ENCODE assay signal across 8 cellular contexts in the genomic region with DNA sequence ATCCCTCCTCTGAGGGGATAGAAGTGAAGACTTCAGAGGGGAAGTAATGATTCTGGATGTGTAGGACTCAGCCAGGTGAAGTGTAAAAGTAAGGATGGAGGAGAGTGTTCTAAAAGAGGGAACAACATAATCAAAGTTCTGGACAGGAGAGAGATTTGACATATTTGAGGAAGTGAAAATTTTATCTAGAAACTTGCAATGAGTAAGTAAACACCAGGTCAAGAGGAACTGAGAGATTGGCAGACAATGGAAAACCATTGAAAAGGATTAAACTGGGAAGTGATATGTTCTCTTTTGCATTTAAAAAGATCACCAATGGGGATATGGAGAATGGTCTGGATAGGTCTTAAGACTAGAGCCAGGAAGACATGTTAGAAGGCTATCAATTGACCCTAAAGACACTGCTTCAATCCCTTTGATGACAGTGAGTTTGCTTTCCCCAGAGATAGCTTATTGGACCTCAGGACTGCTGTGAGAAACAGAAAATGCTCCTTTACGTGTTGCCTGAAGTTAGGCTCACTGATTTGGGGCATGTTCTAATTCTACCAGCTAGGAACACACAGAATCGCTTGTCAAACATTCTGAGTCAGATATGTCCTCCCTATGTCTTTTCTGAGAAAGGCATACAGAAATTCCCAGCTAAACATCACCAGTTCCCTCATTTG.
DNase-seq lines count a peak whose midpoint lies in the region; ATAC-seq, FAIRE-seq and TF ChIP-seq lines count a peak whose summit lies in the region.

No MANE protein-coding gene starts in this region.

- peak; percentile 15 for FAIRE-seq in K562 (lab: Jason Lieb, UNC)

- H3K27ac Mint-ChIP-seq in Calu3 (ENCODE audit: unreplicated experiment), result peak overlapping the region; percentile 55

- no TSS peak for BruUV-seq in Calu3 (replicated peaks; lab: Mats Ljungman, UMichigan)
- BruUV-seq in K562 (replicated peaks; lab: Mats Ljungman, UMichigan), result no TSS peak

- no peak for TF ChIP-seq POLR2A in K562 (conservative IDR thresholded peaks at IDR 0.05)
- no peak for TF ChIP-seq POLR2A in ovary (IDR thresholded peaks at IDR 0.05)

- H3K4me3 ChIP-seq in K562 (no peak overlapping the region), ovary (no peak overlapping the region)

- 57% methylated on average over 2 of the region's 2 CpGs for WGBS in K562 (ENCODE audit: insufficient coverage, low coverage, missing lambda C conversion rate)
- WGBS in ovary, 3 donors, result 95 to 100% (median 98%) methylated on average over 2 of the region's 2 CpGs

- TF ChIP-seq EP300 in K562 (IDR thresholded peaks at IDR 0.05; ENCODE audit: low read length) (no peak), ovary (IDR thresholded peaks at IDR 0.05) (no peak)

- H3K27ac ChIP-seq in K562 (ENCODE audit: extremely low read depth, low read depth, low read length), result no peak overlapping the region
- H3K27ac ChIP-seq in ovary, result no peak overlapping the region

- no peaks in the 10 kb centered on the region for H4K20me1 ChIP-seq in K562 (replicated peaks; ENCODE audit: control insufficient read depth, insufficient read depth, low read length)

- no peaks in the 10 kb centered on the region for H3K36me3 ChIP-seq in K562 (ENCODE audit: control insufficient read depth, insufficient read depth, low read length)
- H3K36me3 ChIP-seq in ovary, result no peaks in the 10 kb centered on the region

- no peaks in the 10 kb centered on the region for H3K9me3 Mint-ChIP-seq in Calu3 (ENCODE audit: low read depth, unreplicated experiment)

- intact Hi-C loops in Calu3 (cut with micrococcal nuclease; ENCODE audit: unreplicated experiment), result no loop called here
- intact Hi-C loops in K562 (cut with micrococcal nuclease), result no loop called here
- intact Hi-C loops in ovary (cut with DNase I), result no loop called here

- no peaks in the 10 kb centered on the region for H3K9me3 ChIP-seq in K562 (replicated peaks; ENCODE audit: control insufficient read depth, insufficient read depth, low read depth, low read length)
- no peaks in the 10 kb centered on the region for H3K9me3 ChIP-seq in ovary

- H3K79me2 ChIP-seq in K562 (ENCODE audit: control insufficient read depth, insufficient read depth, low read length), result no peaks in the 10 kb centered on the region

- no peak overlapping the region for H3K4me2 ChIP-seq in K562 (ENCODE audit: insufficient read depth, low read length)

- H3K27me3 Mint-ChIP-seq in Calu3 (ENCODE audit: unreplicated experiment), result no peaks in the 10 kb centered on the region

- TF ChIP-seq CTCF in Calu3 (IDR thresholded peaks at IDR 0.05; ENCODE audit: unreplicated experiment), result no peak
- no peak for TF ChIP-seq CTCF in K562 (IDR thresholded peaks at IDR 0.05 in 2 of 3, conservative IDR thresholded peaks at IDR 0.05 in 1 of 3; ENCODE audit: insufficient read depth in 2 of 3, low read depth in 1 of 3, low read length in 3 of 3)
- no peak for TF ChIP-seq CTCF in ovary (IDR thresholded peaks at IDR 0.05)

- no peak overlapping the region for H3K9ac ChIP-seq in K562 (ENCODE audit: insufficient read depth in 1 of 2, low read depth in 2 of 2, low read length in 2 of 2)

- in situ Hi-C loops in K562 (cut with MboI), result no loop called here

- no peak for TF ChIP-seq RAD21 in K562 (CRISPR knock-in tag; conservative IDR thresholded peaks at IDR 0.05 in 1 of 2, IDR thresholded peaks at IDR 0.05 in 1 of 2)

- POLR2A ChIA-PET in K562 (lab: Yijun Ruan, JAX), result interaction anchor here (0.7 kb wide), 1 partner anchor 43 kb away, joined by 4 read pairs; no protein-coding TSS in a partner anchor

- DNase-seq in Calu3 (no peak), K562 (ENCODE audit: extremely low read depth in 1 of 4, low spot score in 3 of 4) (no peak), ovary (no peak), EL (no peak), anterior cingulate cortex (lab: John Stamatoyannopoulos, UW) (no peak)
- DNase-seq in stimulated activated naive CD4-positive, alpha-beta T cell treated with Interleukin-2 at 50 U/mL for 16 hours (lab: John Stamatoyannopoulos, UW), result no peak

- peak; percentile 38 for ATAC-seq in GM19468 (IDR thresholded peaks at IDR 0.05; ENCODE audit: extremely low read depth, unreplicated experiment)
- ATAC-seq in HG03442 (IDR thresholded peaks at IDR 0.05; ENCODE audit: unreplicated experiment), result peak; percentile 73
- ATAC-seq in K562, result no peak

- H3K27me3 ChIP-seq in K562 (ENCODE audit: control insufficient read depth in 2 of 2, insufficient read depth in 2 of 2, low read length in 2 of 2) (no peaks in the 10 kb centered on the region), ovary (no peaks in the 10 kb centered on the region)

- no peaks in the 10 kb centered on the region for H3K9me1 ChIP-seq in K562 (ENCODE audit: control insufficient read depth, insufficient read depth, low read length)

- no peak overlapping the region for H2AFZ ChIP-seq in K562 (ENCODE audit: low read depth, low read length)

- H3K4me3 Mint-ChIP-seq in Calu3 (ENCODE audit: low read depth, unreplicated experiment), result no peak overlapping the region

- H3K4me1 ChIP-seq in K562 (replicated peaks in 1 of 2; ENCODE audit: control insufficient read depth in 2 of 2, insufficient read depth in 2 of 2, low read length in 2 of 2) (no peaks in the 10 kb centered on the region; a peak in 1 of 5 replicates), ovary (ENCODE audit: insufficient read depth) (peaks cover 7% of the 10 kb centered on the region)

- CTCF ChIA-PET in Calu3 (lab: Charles Lee), result interaction anchor here (1.6 kb wide), 1 partner anchor 145 kb away, joined by 3 read pairs; the partner anchor contains the start of gene MAML2
- CTCF ChIA-PET in K562 (lab: Yijun Ruan, JAX; ENCODE audit: low intra/inter-chr PET ratio), result no interaction called here

- H3K36me3 Mint-ChIP-seq in Calu3 (ENCODE audit: insufficient read depth, unreplicated experiment), result peaks cover 19% of the 10 kb centered on the region

- H3K4me1 Mint-ChIP-seq in Calu3 (ENCODE audit: low read depth, unreplicated experiment), result peaks cover 26% of the 10 kb centered on the region

TF ChIP-seq in K562, 482 proteins besides CTCF, POLR2A, EP300 and RAD21:
- TF ChIP-seq PTRF (tag; IDR thresholded peaks at IDR 0.05) (no peak), ARID1B (IDR thresholded peaks at IDR 0.05) (peak; percentile 27; the same call in 1 of the 2 replicates), HDAC2 (IDR thresholded peaks at IDR 0.05) (0 out of 2 replicates have a peak, but pooled peaks have one; percentile 63), CREB1 (IDR thresholded peaks at IDR 0.05) (no peak), CREB1 (CRISPR knock-in tag; IDR thresholded peaks at IDR 0.05) (no peak), RNF219 (CRISPR knock-in tag; IDR thresholded peaks at IDR 0.05) (no peak), ZNF41 (CRISPR knock-in tag; conservative IDR thresholded peaks at IDR 0.05) (no peak), HDAC1 (IDR thresholded peaks at IDR 0.05) (peak in 1 of 2 experiments; percentile 43; a peak in 1 of 4 replicates), MAFG (tag; conservative IDR thresholded peaks at IDR 0.05) (no peak), FOXA3 (CRISPR knock-in tag; conservative IDR thresholded peaks at IDR 0.05 in 1 of 2, IDR thresholded peaks at IDR 0.05 in 1 of 2) (peak in 1 of 2 experiments; percentile 94; a peak in 2 of 4 replicates), KDM1A (IDR thresholded peaks at IDR 0.05) (peak; percentile 72 to 82), ETS2 (tag; IDR thresholded peaks at IDR 0.05; ENCODE audit: borderline replicate concordance, poor library complexity, severe bottlenecking) (no peak), KAT7 (CRISPR knock-in tag; IDR thresholded peaks at IDR 0.05; ENCODE audit: borderline replicate concordance) (no peak), OTX1 (CRISPR knock-in tag; IDR thresholded peaks at IDR 0.05) (no peak), BRD9 (IDR thresholded peaks at IDR 0.05; ENCODE audit: low read depth, partially characterized antibody) (no peak), SRSF3 (IDR thresholded peaks at IDR 0.05; ENCODE audit: insufficient read depth, low read length) (no peak), KDM4B (IDR thresholded peaks at IDR 0.05; ENCODE audit: borderline replicate concordance in 2 of 2, low read depth in 1 of 2) (no peak), MXI1 (IDR thresholded peaks at IDR 0.05; ENCODE audit: low read depth, low read length) (no peak), MCM3 (IDR thresholded peaks at IDR 0.05) (no peak), ZNF133 (CRISPR knock-in tag; IDR thresholded peaks at IDR 0.05) (no peak), NFATC3 (IDR thresholded peaks at IDR 0.05) (no peak), SOX6 (IDR thresholded peaks at IDR 0.05) (peak; percentile 78; the same call in 1 of the 2 replicates), ETV5 (CRISPR knock-in tag; IDR thresholded peaks at IDR 0.05; ENCODE audit: low read depth) (no peak), TOE1 (IDR thresholded peaks at IDR 0.05; ENCODE audit: borderline replicate concordance) (no peak), TOE1 (CRISPR knock-in tag; IDR thresholded peaks at IDR 0.05; ENCODE audit: borderline replicate concordance, low read depth) (no peak), POLR2B (IDR thresholded peaks at IDR 0.05; ENCODE audit: low read depth, partially characterized antibody) (no peak), SMARCE1 (IDR thresholded peaks at IDR 0.05) (peak; percentile 70; the same call in 1 of the 2 replicates), MAFK (IDR thresholded peaks at IDR 0.05; ENCODE audit: low read length) (no peak), SPI1 (IDR thresholded peaks at IDR 0.05; ENCODE audit: borderline replicate concordance, low read depth, low read length) (peak; percentile 89; the same call in 1 of the 2 replicates), RCOR1 (IDR thresholded peaks at IDR 0.05; ENCODE audit: borderline replicate concordance in 1 of 2, low read depth in 2 of 2, low read length in 2 of 2) (peak; percentile 60 to 87; a peak in 3 of 4 replicates)
